In the genomic region with DNA sequence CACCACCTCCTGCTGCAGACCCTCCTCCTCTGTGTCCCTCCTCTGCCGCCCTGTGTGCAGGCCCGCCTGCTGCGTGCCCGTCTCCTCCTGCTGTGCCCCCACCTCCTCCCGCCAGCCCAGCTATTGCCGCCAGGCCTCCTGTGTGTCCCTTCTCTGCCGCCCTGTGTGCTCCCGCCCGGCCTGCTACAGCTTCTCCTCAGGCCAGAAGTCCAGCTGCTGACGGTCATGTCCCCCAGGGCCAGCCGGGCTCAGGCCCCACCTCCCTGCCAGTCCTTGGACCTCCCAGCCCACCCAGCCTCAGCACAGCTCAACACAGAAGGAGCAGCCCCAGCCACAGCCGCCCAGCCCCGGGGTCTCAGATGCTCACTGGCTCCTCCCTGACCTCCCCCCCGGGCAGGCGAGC, we compare ENCODE assay signal across 9 cellular contexts. TPM values are rescaled to one million over a fixed set of nuclear protein-coding genes. Genes with fewer than 3 reads are reported as not detected.
"Had no signal": no experiment of that assay in that cellular context is flagged by ENCODE, and none has a peak within 500 bp of the region (broad histone marks: within the 10 kb centered on the region; RNA-seq: fewer than 3 reads in every experiment).

No MANE protein-coding gene starts in this region.

RNA-seq across cellular contexts. Expression of a gene that starts 0.9 kb away (rescaled TPM):
- total RNA-seq: LHCN-M2, MCF 10A, NCI-H460, PC-9, Peyer's patch, Right ventricle myocardium inferior, RPMI7951, SJCRH30 had no signal
- polyA plus RNA-seq: IgD-negative memory B cell had no signal

RNA-seq across cellular contexts. Expression of a gene that starts 9.3 kb away (rescaled TPM):
- total RNA-seq: LHCN-M2, MCF 10A, NCI-H460, PC-9, Peyer's patch, Right ventricle myocardium inferior, RPMI7951, SJCRH30 had no signal
- polyA plus RNA-seq: IgD-negative memory B cell had no signal

RNA-seq across cellular contexts. Expression of a gene that starts 16.0 kb away (rescaled TPM):
- total RNA-seq: LHCN-M2, MCF 10A, NCI-H460, PC-9, Peyer's patch, Right ventricle myocardium inferior, RPMI7951, SJCRH30 had no signal
- polyA plus RNA-seq: IgD-negative memory B cell had no signal

RNA-seq across cellular contexts. Expression of a gene that starts 18.4 kb away (rescaled TPM):
- total RNA-seq: LHCN-M2, MCF 10A, NCI-H460, PC-9, Peyer's patch, Right ventricle myocardium inferior, RPMI7951, SJCRH30 had no signal
- polyA plus RNA-seq: IgD-negative memory B cell had no signal

RNA-seq across cellular contexts. Expression of a gene that starts 26.6 kb away (rescaled TPM):
- total RNA-seq: LHCN-M2, MCF 10A, NCI-H460, PC-9, Peyer's patch, Right ventricle myocardium inferior, RPMI7951, SJCRH30 had no signal
- polyA plus RNA-seq: IgD-negative memory B cell had no signal
